In genomic region chr3:125191730-125192129, GRCh38 we compare ENCODE assay signal across 21 cellular contexts. TPM values are rescaled to one million over a fixed set of nuclear protein-coding genes. Genes with fewer than 3 reads are reported as not detected.
A peak's percentile ranks its signal among the peaks of the same experiment; 100 is the strongest.
DNase-seq lines count a peak whose midpoint lies in the region; ATAC-seq, FAIRE-seq and TF ChIP-seq lines count a peak whose summit lies in the region.
"Had no signal": no experiment of that assay in that cellular context is flagged by ENCODE, and none has a peak within 500 bp of the region (broad histone marks: within the 10 kb centered on the region; RNA-seq: fewer than 3 reads in every experiment).

No MANE protein-coding gene starts in this region.

- FAIRE-seq in H1 (lab: Jason Lieb, UNC), result peak; percentile 13
- FAIRE-seq: RCC 7860 had no signal

- DNase-seq in activated CD4-positive, alpha-beta T cell treated with anti-CD3 and anti-CD28 coated beads for 36 hours, result no peak
- DNase-seq in activated CD4-positive, alpha-beta T cell treated with anti-CD3 and anti-CD28 coated beads, Interleukin-2, amount 10 ng/mL, durations not matched to agents 7 days and 5 days, result no peak
- DNase-seq in H1 (ENCODE audit: low read depth in 1 of 2, low spot score in 2 of 2), result no peak
- DNase-seq in stimulated activated effector memory CD8-positive, alpha-beta T cell treated with anti-CD3 and anti-CD28 coated beads, Interleukin-12 subunit alpha, Interleukin-12 subunit beta, amount 100 ng/mL, for 72 hours (ENCODE audit: low spot score in 2 of 2), result no peak
- no peak for DNase-seq in right atrium auricular region (ENCODE audit: low spot score)
- DNase-seq in HT-29 (ENCODE audit: low spot score), result no peak
- DNase-seq: activated CD4-positive, CD25-positive, alpha-beta regulatory T cell; activated CD8-positive, alpha-beta T cell treated with anti-CD3 and anti-CD28 coated beads for 36 hours; activated naive CD4-positive, alpha-beta T cell treated with anti-CD3 and anti-CD28 coated beads for 36 hours; activated T-cell treated with anti-CD3 and anti-CD28 coated beads, Interleukin-2, amount 50 U/mL, for 24 hours; Caco-2; DND-41; heart left ventricle; NCI-H1930; NK-92 treated with Interleukin-12 subunit alpha and Interleukin-12 subunit beta, amount 100 ng/mL, for 24 hours had no signal

- no peak for TF ChIP-seq EP300 in H1 (IDR thresholded peaks at IDR 0.05; ENCODE audit: borderline replicate concordance in 1 of 2, low read depth in 2 of 2, low read length in 2 of 2)

- no peak overlapping the region for H3K4ac ChIP-seq in H1 (replicated peaks; ENCODE audit: insufficient read length, low read depth, low read length)

- peak overlapping the region; percentile 11; the same call in 1 of the 2 replicates for H2BK20ac ChIP-seq in H1 (ENCODE audit: low read length)

- H2BK5ac ChIP-seq in H1 (ENCODE audit: low read depth, low read length), result no peak overlapping the region

- H2BK12ac ChIP-seq in H1 (ENCODE audit: low read depth, low read length), result no peak overlapping the region

- no peak overlapping the region for H3K9ac ChIP-seq in H1 (replicated peaks in 1 of 4; ENCODE audit: extremely low read depth in 1 of 4, low read depth in 3 of 4, low read length in 3 of 4)

- no peaks in the 10 kb centered on the region for H3K23me2 ChIP-seq in H1 (ENCODE audit: low read depth, low read length)

- peak overlapping the region; percentile 28; the same call in 1 of the 2 replicates for H2AK5ac ChIP-seq in H1 (ENCODE audit: low read depth, low read length)

- H4K20me1 ChIP-seq in H1 (replicated peaks in 1 of 2; ENCODE audit: control insufficient read depth in 1 of 2, insufficient read depth in 2 of 2, low read length in 2 of 2), result no peaks in the 10 kb centered on the region

- no peak overlapping the region for H3K4me3 Mint-ChIP-seq in activated CD4-positive, alpha-beta T cell treated with anti-CD3 and anti-CD28 coated beads for 36 hours
- H3K4me3 Mint-ChIP-seq in activated CD4-positive, alpha-beta T cell treated with anti-CD3 and anti-CD28 coated beads, Interleukin-2, amount 10 ng/mL, durations not matched to agents 7 days and 5 days, result no peak overlapping the region
- no peak overlapping the region for H3K4me3 Mint-ChIP-seq in stimulated activated effector memory CD8-positive, alpha-beta T cell treated with anti-CD3 and anti-CD28 coated beads, Interleukin-12 subunit alpha, Interleukin-12 subunit beta, amount 100 ng/mL, for 72 hours
- H3K4me3 Mint-ChIP-seq: activated CD8-positive, alpha-beta T cell treated with anti-CD3 and anti-CD28 coated beads for 36 hours; activated naive CD4-positive, alpha-beta T cell treated with anti-CD3 and anti-CD28 coated beads for 36 hours; activated T-cell treated with anti-CD3 and anti-CD28 coated beads, Interleukin-2, amount 50 U/mL, for 24 hours; dendritic cell treated with granulocyte-macrophage colony-stimulating factor and Interleukin-4, amounts not matched to agents 40 ng/mL and 50 ng/mL, for 4 days; H9 had no signal

- H3K9me3 Mint-ChIP-seq in activated CD4-positive, alpha-beta T cell treated with anti-CD3 and anti-CD28 coated beads for 36 hours (ENCODE audit: low read depth), result no peaks in the 10 kb centered on the region
- H3K9me3 Mint-ChIP-seq in activated CD4-positive, alpha-beta T cell treated with anti-CD3 and anti-CD28 coated beads, Interleukin-2, amount 10 ng/mL, durations not matched to agents 7 days and 5 days, result no peaks in the 10 kb centered on the region
- no peaks in the 10 kb centered on the region for H3K9me3 Mint-ChIP-seq in stimulated activated effector memory CD8-positive, alpha-beta T cell treated with anti-CD3 and anti-CD28 coated beads, Interleukin-12 subunit alpha, Interleukin-12 subunit beta, amount 100 ng/mL, for 72 hours
- H3K9me3 Mint-ChIP-seq: activated CD8-positive, alpha-beta T cell treated with anti-CD3 and anti-CD28 coated beads for 36 hours; activated naive CD4-positive, alpha-beta T cell treated with anti-CD3 and anti-CD28 coated beads for 36 hours; activated T-cell treated with anti-CD3 and anti-CD28 coated beads, Interleukin-2, amount 50 U/mL, for 24 hours; dendritic cell treated with granulocyte-macrophage colony-stimulating factor and Interleukin-4, amounts not matched to agents 40 ng/mL and 50 ng/mL, for 4 days had no signal

- H2BK15ac ChIP-seq in H1 (ENCODE audit: low read length), result peak overlapping the region; percentile 24; the same call in 1 of the 2 replicates

- H4K91ac ChIP-seq in H1 (replicated peaks; ENCODE audit: insufficient read length, low read length), result no peak overlapping the region

- WGBS in H1 (ENCODE audit: extremely low coverage in 1 of 2, insufficient coverage in 1 of 2, insufficient read length in 1 of 2, insufficient replicate concordance in 2 of 2, low coverage in 1 of 2, low lambda C conversion rate in 2 of 2, missing lambda C conversion rate in 1 of 2), 2 experiments, result 91% methylated on average over 7 of the region's 7 CpGs; no CpG with 5 or more reads in 1 of the 2 experiments

- peaks cover 16% of the 10 kb centered on the region for H3K27me3 Mint-ChIP-seq in activated CD4-positive, alpha-beta T cell treated with anti-CD3 and anti-CD28 coated beads for 36 hours
- H3K27me3 Mint-ChIP-seq in activated CD4-positive, alpha-beta T cell treated with anti-CD3 and anti-CD28 coated beads, Interleukin-2, amount 10 ng/mL, durations not matched to agents 7 days and 5 days, result peaks cover 23% of the 10 kb centered on the region

- no peaks in the 10 kb centered on the region for H3K79me2 ChIP-seq in H1 (ENCODE audit: control insufficient read depth in 1 of 2, insufficient read depth in 2 of 2, low read length in 2 of 2)

- CTCF ChIA-PET in activated CD4-positive, alpha-beta T cell treated with anti-CD3 and anti-CD28 coated beads for 36 hours (lab: Charles Lee), result interaction anchor here (0.6 to 0.7 kb wide), 2 partner anchors 21 to 39 kb away, joined by 3 read pairs; no protein-coding TSS in a partner anchor
- CTCF ChIA-PET in activated CD4-positive, alpha-beta T cell treated with anti-CD3 and anti-CD28 coated beads, Interleukin-2, amount 10 ng/mL, durations not matched to agents 7 days and 5 days (lab: Charles Lee), result interaction anchor here (0.5 kb wide), 1 partner anchor 479 kb away, joined by 3 read pairs; no protein-coding TSS in a partner anchor
- CTCF ChIA-PET in H1 (lab: Charles Lee; ENCODE audit: partially characterized antibody), result interaction anchor here (0.5 to 3.2 kb wide), 9 partner anchors 10 to 245 kb away, joined by 3 to 17 read pairs (median 3); no protein-coding TSS in a partner anchor

- POLR2A ChIA-PET in activated CD4-positive, alpha-beta T cell treated with anti-CD3 and anti-CD28 coated beads for 36 hours (lab: Charles Lee), result no interaction called here
- POLR2A ChIA-PET in activated CD4-positive, alpha-beta T cell treated with anti-CD3 and anti-CD28 coated beads, Interleukin-2, amount 10 ng/mL, durations not matched to agents 7 days and 5 days (lab: Charles Lee), result no interaction called here
- POLR2A ChIA-PET in H1 (lab: Charles Lee; ENCODE audit: partially characterized antibody), result interaction anchor here (1.4 kb wide), 1 partner anchor 38 kb away, joined by 4 read pairs; no protein-coding TSS in a partner anchor

- H3K27ac ChIP-seq in H1 (ENCODE audit: low read depth, low read length) (no peak overlapping the region), right atrium auricular region (no peak overlapping the region)
- H3K27ac ChIP-seq: heart left ventricle, vagina had no signal

- no peak overlapping the region for H3K56ac ChIP-seq in H1 (replicated peaks; ENCODE audit: insufficient read length, low read depth, low read length)

- H2BK120ac ChIP-seq in H1 (replicated peaks; ENCODE audit: low read depth, low read length), result no peak overlapping the region

- peaks cover 3 to 16% (median 10%) of the 10 kb centered on the region in 4 experiments for H3K4me1 ChIP-seq in H1 (replicated peaks in 1 of 4; ENCODE audit: control insufficient read depth in 3 of 4, insufficient read depth in 4 of 4, low read length in 3 of 4)
- H3K4me1 ChIP-seq in right atrium auricular region, result peaks cover 0 to 11% of the 10 kb centered on the region in 2 donors
- H3K4me1 ChIP-seq: Caco-2, heart left ventricle had no signal

- H3K79me1 ChIP-seq in H1 (ENCODE audit: low read depth, low read length), result no peaks in the 10 kb centered on the region

- H3K36me3 ChIP-seq in H1 (ENCODE audit: control insufficient read depth in 2 of 4, insufficient read depth in 4 of 4, low read length in 3 of 4) (peaks cover 0 to 10% (median 2%) of the 10 kb centered on the region in 4 experiments; a peak in 3 of 8 replicates), right atrium auricular region (no peaks in the 10 kb centered on the region)
- H3K36me3 ChIP-seq: heart left ventricle, vagina had no signal

- H3K4me3 ChIP-seq in H1 (ENCODE audit: extremely low read depth in 1 of 4, insufficient read depth in 2 of 4, low read depth in 3 of 4, low read length in 4 of 4) (no peak overlapping the region), right atrium auricular region (no peak overlapping the region)
- H3K4me3 ChIP-seq: heart left ventricle, vagina had no signal

- no peaks in the 10 kb centered on the region for H3K36me3 Mint-ChIP-seq in activated CD4-positive, alpha-beta T cell treated with anti-CD3 and anti-CD28 coated beads for 36 hours (ENCODE audit: low read depth)
- no peaks in the 10 kb centered on the region for H3K36me3 Mint-ChIP-seq in activated CD4-positive, alpha-beta T cell treated with anti-CD3 and anti-CD28 coated beads, Interleukin-2, amount 10 ng/mL, durations not matched to agents 7 days and 5 days (ENCODE audit: low read depth)
- H3K36me3 Mint-ChIP-seq in stimulated activated effector memory CD8-positive, alpha-beta T cell treated with anti-CD3 and anti-CD28 coated beads, Interleukin-12 subunit alpha, Interleukin-12 subunit beta, amount 100 ng/mL, for 72 hours, result no peaks in the 10 kb centered on the region

- TF ChIP-seq POLR2A in H1 (IDR thresholded peaks at IDR 0.05; ENCODE audit: control extremely low read depth in 1 of 2, low read depth in 2 of 2, low read length in 2 of 2), result no peak

- ATAC-seq in activated CD4-positive, alpha-beta T cell treated with anti-CD3 and anti-CD28 coated beads for 36 hours, result peak; percentile 44
- peak; percentile 10 for ATAC-seq in HG03159 (IDR thresholded peaks at IDR 0.05; ENCODE audit: unreplicated experiment)
- peak; percentile 41 for ATAC-seq in stimulated activated effector memory CD8-positive, alpha-beta T cell treated with anti-CD3 and anti-CD28 coated beads, Interleukin-12 subunit alpha, Interleukin-12 subunit beta, amount 100 ng/mL, for 72 hours
- ATAC-seq in HG02623 (IDR thresholded peaks at IDR 0.05; ENCODE audit: unreplicated experiment), result no peak
- ATAC-seq: heart left ventricle had no signal

- intact Hi-C loops in activated CD4-positive, alpha-beta T cell treated with anti-CD3 and anti-CD28 coated beads for 36 hours (cut with DNase I, micrococcal nuclease), result no loop called here

- TF ChIP-seq RAD21 in H1 (IDR thresholded peaks at IDR 0.05 in 1 of 2, conservative IDR thresholded peaks at IDR 0.05 in 1 of 2; ENCODE audit: low read depth in 2 of 2, low read length in 2 of 2), result no peak

- no peaks in the 10 kb centered on the region; a peak in 1 of 4 replicates for H3K9me3 ChIP-seq in H1 (ENCODE audit: insufficient read depth in 2 of 2, low read depth in 1 of 2, low read length in 1 of 2)
- H3K9me3 ChIP-seq in right atrium auricular region, result no peaks in the 10 kb centered on the region
- H3K9me3 ChIP-seq: Caco-2, heart left ventricle, vagina had no signal

- no peak overlapping the region for H3K18ac ChIP-seq in H1 (ENCODE audit: extremely low read depth, low read length)

- H3K4me1 Mint-ChIP-seq in activated CD4-positive, alpha-beta T cell treated with anti-CD3 and anti-CD28 coated beads for 36 hours, result no peaks in the 10 kb centered on the region
- peaks cover 2% of the 10 kb centered on the region for H3K4me1 Mint-ChIP-seq in activated CD4-positive, alpha-beta T cell treated with anti-CD3 and anti-CD28 coated beads, Interleukin-2, amount 10 ng/mL, durations not matched to agents 7 days and 5 days
- peaks cover 13% of the 10 kb centered on the region for H3K4me1 Mint-ChIP-seq in stimulated activated effector memory CD8-positive, alpha-beta T cell treated with anti-CD3 and anti-CD28 coated beads, Interleukin-12 subunit alpha, Interleukin-12 subunit beta, amount 100 ng/mL, for 72 hours

- no peak overlapping the region for H4K8ac ChIP-seq in H1 (ENCODE audit: extremely low read depth, insufficient read depth, low read length)

- no peak overlapping the region for H3K23ac ChIP-seq in H1 (ENCODE audit: insufficient read length)

- no peak overlapping the region for H3K4me2 ChIP-seq in H1 (ENCODE audit: insufficient read depth in 1 of 2, low read depth in 2 of 2, low read length in 2 of 2)

- no peak overlapping the region for H4K5ac ChIP-seq in H1 (ENCODE audit: insufficient read length, low read depth, low read length)

- H3K27me3 ChIP-seq in H1 (replicated peaks in 1 of 4; ENCODE audit: control insufficient read depth in 3 of 4, extremely low read depth in 1 of 4, insufficient read depth in 3 of 4, low read length in 3 of 4), result no peaks in the 10 kb centered on the region
- H3K27me3 ChIP-seq in right atrium auricular region, result no peaks in the 10 kb centered on the region
- H3K27me3 ChIP-seq: heart left ventricle, vagina had no signal

- no peak for TF ChIP-seq CTCF in H1 (IDR thresholded peaks at IDR 0.05; ENCODE audit: control extremely low read depth in 1 of 3, insufficient read depth in 1 of 3, low read depth in 1 of 3, low read length in 3 of 3)
- TF ChIP-seq CTCF in right atrium auricular region (IDR thresholded peaks at IDR 0.05), result no peak

- no peak overlapping the region for H3K14ac ChIP-seq in H1 (ENCODE audit: insufficient read length)

- H3K27ac Mint-ChIP-seq in activated CD4-positive, alpha-beta T cell treated with anti-CD3 and anti-CD28 coated beads for 36 hours, result no peak overlapping the region
- no peak overlapping the region for H3K27ac Mint-ChIP-seq in activated CD4-positive, alpha-beta T cell treated with anti-CD3 and anti-CD28 coated beads, Interleukin-2, amount 10 ng/mL, durations not matched to agents 7 days and 5 days
- no peak overlapping the region for H3K27ac Mint-ChIP-seq in stimulated activated effector memory CD8-positive, alpha-beta T cell treated with anti-CD3 and anti-CD28 coated beads, Interleukin-12 subunit alpha, Interleukin-12 subunit beta, amount 100 ng/mL, for 72 hours
- H3K27ac Mint-ChIP-seq: activated CD8-positive, alpha-beta T cell treated with anti-CD3 and anti-CD28 coated beads for 36 hours; activated naive CD4-positive, alpha-beta T cell treated with anti-CD3 and anti-CD28 coated beads for 36 hours; activated T-cell treated with anti-CD3 and anti-CD28 coated beads, Interleukin-2, amount 50 U/mL, for 24 hours; dendritic cell treated with granulocyte-macrophage colony-stimulating factor and Interleukin-4, amounts not matched to agents 40 ng/mL and 50 ng/mL, for 4 days had no signal

- no peak overlapping the region for H2AFZ ChIP-seq in H1 (ENCODE audit: low read length)

RNA-seq across cellular contexts. Expression of gene SLC12A8, which starts 20.8 kb away (rescaled TPM):
- total RNA-seq in activated CD4-positive, alpha-beta T cell treated with anti-CD3 and anti-CD28 coated beads for 36 hours, result under 1 TPM; 0.26 to 0.39 TPM
- total RNA-seq in activated CD4-positive, alpha-beta T cell treated with anti-CD3 and anti-CD28 coated beads, Interleukin-2, amount 10 ng/mL, durations not matched to agents 7 days and 5 days, result under 1 TPM; 0.10 to 0.37 TPM
- total RNA-seq in H1 (2021; fragmentation: NEBNext Ultra II Directional; extraction: Animal tissue kit (Norgen Biotek cat#: 25700)), result 12.0 and 13.7 TPM in 2 replicates
- 14.4 and 16.9 TPM in 2 replicates for polyA plus RNA-seq in H1 (2011; rRNA removed)
- polyA plus RNA-seq in H1 (2011; cell fraction: cytosol; rRNA removed), result 12.0 TPM
- 21.0 TPM for polyA plus RNA-seq in H1 (2011; cell fraction: nucleus; rRNA removed)
- polyA plus RNA-seq in H1 (2012, experiment 1 of 2), result 9.7 to 11.8 TPM (median 10.8 TPM) in 4 replicates
- 8.0 TPM for polyA plus RNA-seq in H1 (2012, experiment 2 of 2)
- polyA plus RNA-seq in H1 (2013, experiment 1 of 2), result 9.6 TPM
- polyA plus RNA-seq in H1 (2013, experiment 2 of 2), result 9.6 TPM
- polyA minus RNA-seq in H1 (2011; rRNA and poly(A)+ RNA removed), result 21.4 and 25.0 TPM in 2 replicates
- polyA minus RNA-seq in H1 (2011; cell fraction: cytosol; rRNA and poly(A)+ RNA removed), result 10.2 TPM
- 16.2 TPM for polyA minus RNA-seq in H1 (2011; cell fraction: nucleus; rRNA and poly(A)+ RNA removed)
- 1 to 10 TPM; 1.1 to 1.9 TPM for total RNA-seq in right atrium auricular region
- total RNA-seq in HT-29 (2014; rRNA removed; shearing (Covaris generic)), result 57.8 and 61.3 TPM in 2 replicates
